In genomic region chr9:128786681-128787582, GRCh38 we compare ENCODE assay signal across 1 cellular context.
TF ChIP-seq lines count a peak whose summit lies in the region.

A gene with protein sequence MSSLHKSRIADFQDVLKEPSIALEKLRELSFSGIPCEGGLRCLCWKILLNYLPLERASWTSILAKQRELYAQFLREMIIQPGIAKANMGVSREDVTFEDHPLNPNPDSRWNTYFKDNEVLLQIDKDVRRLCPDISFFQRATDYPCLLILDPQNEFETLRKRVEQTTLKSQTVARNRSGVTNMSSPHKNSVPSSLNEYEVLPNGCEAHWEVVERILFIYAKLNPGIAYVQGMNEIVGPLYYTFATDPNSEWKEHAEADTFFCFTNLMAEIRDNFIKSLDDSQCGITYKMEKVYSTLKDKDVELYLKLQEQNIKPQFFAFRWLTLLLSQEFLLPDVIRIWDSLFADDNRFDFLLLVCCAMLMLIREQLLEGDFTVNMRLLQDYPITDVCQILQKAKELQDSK (plus strand): TSS chr9:128787253. CDS start chr9:128787354, 101 bp downstream.

TF ChIP-seq in K562, 482 proteins besides CTCF, POLR2A, EP300 and RAD21 (continued from another document and continues in another):
- TF ChIP-seq ZNF134 (CRISPR knock-in tag; conservative IDR thresholded peaks at IDR 0.05) (no peak), CHCHD3 (CRISPR knock-in tag; IDR thresholded peaks at IDR 0.05) (no peak), FIP1L1 (IDR thresholded peaks at IDR 0.05; ENCODE audit: low read depth, low read length, poor library complexity, severe bottlenecking) (peak; percentile 97), NR4A1 (CRISPR knock-in tag; IDR thresholded peaks at IDR 0.05) (no peak), NR4A1 (tag; IDR thresholded peaks at IDR 0.05) (peak; percentile 76; the same call in 1 of the 2 replicates), ETV1 (tag; conservative IDR thresholded peaks at IDR 0.05; ENCODE audit: low read depth) (no peak; the same call in 1 of the 2 replicates), C11orf30 (IDR thresholded peaks at IDR 0.05; ENCODE audit: low read depth) (peak; percentile 84), NRF1 (conservative IDR thresholded peaks at IDR 0.05 in 1 of 2, IDR thresholded peaks at IDR 0.05 in 1 of 2) (peak; percentile 81 to 83), HINFP (tag; conservative IDR thresholded peaks at IDR 0.05; ENCODE audit: low read depth) (no peak), ETS2 (tag; IDR thresholded peaks at IDR 0.05; ENCODE audit: borderline replicate concordance, poor library complexity, severe bottlenecking) (no peak), TAF7 (tag; IDR thresholded peaks at IDR 0.05) (no peak), IRF9 (tag; IDR thresholded peaks at IDR 0.05) (0 out of 2 replicates have a peak, but pooled peaks have one; percentile 28), RFX5 (IDR thresholded peaks at IDR 0.05; ENCODE audit: low read depth, low read length) (no peak), ZNF175 (CRISPR knock-in tag; IDR thresholded peaks at IDR 0.05; ENCODE audit: low read depth) (no peak), ZNF696 (CRISPR knock-in tag; conservative IDR thresholded peaks at IDR 0.05) (no peak), ZBTB7A (IDR thresholded peaks at IDR 0.05; ENCODE audit: borderline replicate concordance, control insufficient read depth, low read depth, low read length) (peak; percentile 91; the same call in 1 of the 2 replicates), PHF20 (IDR thresholded peaks at IDR 0.05; ENCODE audit: partially characterized antibody) (peak; percentile 82), MLX (CRISPR knock-in tag; conservative IDR thresholded peaks at IDR 0.05) (peak in 1 of 2 experiments; percentile 62; a peak in 1 of 4 replicates), TAF9B (IDR thresholded peaks at IDR 0.05; ENCODE audit: partially characterized antibody) (no peak), DNMT1 (IDR thresholded peaks at IDR 0.05) (no peak), ZNF124 (CRISPR knock-in tag; IDR thresholded peaks at IDR 0.05) (0 out of 2 replicates have a peak, but pooled peaks have one; percentile 68), ZNF668 (CRISPR knock-in tag; IDR thresholded peaks at IDR 0.05) (peak; percentile 71; the same call in 1 of the 2 replicates), MTA1 (IDR thresholded peaks at IDR 0.05; ENCODE audit: borderline replicate concordance) (0 out of 2 replicates have a peak, but pooled peaks have one; percentile 22), CREB1 (IDR thresholded peaks at IDR 0.05) (peak; percentile 45; the same call in 1 of the 2 replicates), CREB1 (CRISPR knock-in tag; IDR thresholded peaks at IDR 0.05) (peak; percentile 81), CHD7 (IDR thresholded peaks at IDR 0.05; ENCODE audit: low read depth, low read length) (no peak), ELF2 (CRISPR knock-in tag; IDR thresholded peaks at IDR 0.05) (peak; percentile 71; the same call in 1 of the 2 replicates)
- TF ChIP-seq, protein P1, sequence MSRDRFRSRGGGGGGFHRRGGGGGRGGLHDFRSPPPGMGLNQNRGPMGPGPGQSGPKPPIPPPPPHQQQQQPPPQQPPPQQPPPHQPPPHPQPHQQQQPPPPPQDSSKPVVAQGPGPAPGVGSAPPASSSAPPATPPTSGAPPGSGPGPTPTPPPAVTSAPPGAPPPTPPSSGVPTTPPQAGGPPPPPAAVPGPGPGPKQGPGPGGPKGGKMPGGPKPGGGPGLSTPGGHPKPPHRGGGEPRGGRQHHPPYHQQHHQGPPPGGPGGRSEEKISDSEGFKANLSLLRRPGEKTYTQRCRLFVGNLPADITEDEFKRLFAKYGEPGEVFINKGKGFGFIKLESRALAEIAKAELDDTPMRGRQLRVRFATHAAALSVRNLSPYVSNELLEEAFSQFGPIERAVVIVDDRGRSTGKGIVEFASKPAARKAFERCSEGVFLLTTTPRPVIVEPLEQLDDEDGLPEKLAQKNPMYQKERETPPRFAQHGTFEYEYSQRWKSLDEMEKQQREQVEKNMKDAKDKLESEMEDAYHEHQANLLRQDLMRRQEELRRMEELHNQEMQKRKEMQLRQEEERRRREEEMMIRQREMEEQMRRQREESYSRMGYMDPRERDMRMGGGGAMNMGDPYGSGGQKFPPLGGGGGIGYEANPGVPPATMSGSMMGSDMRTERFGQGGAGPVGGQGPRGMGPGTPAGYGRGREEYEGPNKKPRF (IDR thresholded peaks at IDR 0.05; ENCODE audit: low read depth, low read length), result no peak
- TF ChIP-seq, protein P2, sequence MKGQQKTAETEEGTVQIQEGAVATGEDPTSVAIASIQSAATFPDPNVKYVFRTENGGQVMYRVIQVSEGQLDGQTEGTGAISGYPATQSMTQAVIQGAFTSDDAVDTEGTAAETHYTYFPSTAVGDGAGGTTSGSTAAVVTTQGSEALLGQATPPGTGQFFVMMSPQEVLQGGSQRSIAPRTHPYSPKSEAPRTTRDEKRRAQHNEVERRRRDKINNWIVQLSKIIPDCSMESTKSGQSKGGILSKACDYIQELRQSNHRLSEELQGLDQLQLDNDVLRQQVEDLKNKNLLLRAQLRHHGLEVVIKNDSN (CRISPR knock-in tag; IDR thresholded peaks at IDR 0.05), result peak; percentile 98
- TF ChIP-seq, protein P3, sequence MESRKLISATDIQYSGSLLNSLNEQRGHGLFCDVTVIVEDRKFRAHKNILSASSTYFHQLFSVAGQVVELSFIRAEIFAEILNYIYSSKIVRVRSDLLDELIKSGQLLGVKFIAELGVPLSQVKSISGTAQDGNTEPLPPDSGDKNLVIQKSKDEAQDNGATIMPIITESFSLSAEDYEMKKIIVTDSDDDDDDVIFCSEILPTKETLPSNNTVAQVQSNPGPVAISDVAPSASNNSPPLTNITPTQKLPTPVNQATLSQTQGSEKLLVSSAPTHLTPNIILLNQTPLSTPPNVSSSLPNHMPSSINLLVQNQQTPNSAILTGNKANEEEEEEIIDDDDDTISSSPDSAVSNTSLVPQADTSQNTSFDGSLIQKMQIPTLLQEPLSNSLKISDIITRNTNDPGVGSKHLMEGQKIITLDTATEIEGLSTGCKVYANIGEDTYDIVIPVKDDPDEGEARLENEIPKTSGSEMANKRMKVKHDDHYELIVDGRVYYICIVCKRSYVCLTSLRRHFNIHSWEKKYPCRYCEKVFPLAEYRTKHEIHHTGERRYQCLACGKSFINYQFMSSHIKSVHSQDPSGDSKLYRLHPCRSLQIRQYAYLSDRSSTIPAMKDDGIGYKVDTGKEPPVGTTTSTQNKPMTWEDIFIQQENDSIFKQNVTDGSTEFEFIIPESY (CRISPR knock-in tag; IDR thresholded peaks at IDR 0.05), result peak; percentile 93
- TF ChIP-seq, protein P4, sequence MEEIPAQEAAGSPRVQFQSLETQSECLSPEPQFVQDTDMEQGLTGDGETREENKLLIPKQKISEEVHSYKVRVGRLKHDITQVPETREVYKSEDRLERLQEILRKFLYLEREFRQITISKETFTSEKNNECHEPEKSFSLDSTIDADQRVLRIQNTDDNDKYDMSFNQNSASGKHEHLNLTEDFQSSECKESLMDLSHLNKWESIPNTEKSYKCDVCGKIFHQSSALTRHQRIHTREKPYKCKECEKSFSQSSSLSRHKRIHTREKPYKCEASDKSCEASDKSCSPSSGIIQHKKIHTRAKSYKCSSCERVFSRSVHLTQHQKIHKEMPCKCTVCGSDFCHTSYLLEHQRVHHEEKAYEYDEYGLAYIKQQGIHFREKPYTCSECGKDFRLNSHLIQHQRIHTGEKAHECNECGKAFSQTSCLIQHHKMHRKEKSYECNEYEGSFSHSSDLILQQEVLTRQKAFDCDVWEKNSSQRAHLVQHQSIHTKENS (CRISPR knock-in tag; IDR thresholded peaks at IDR 0.05), result no peak
- TF ChIP-seq, protein P5, sequence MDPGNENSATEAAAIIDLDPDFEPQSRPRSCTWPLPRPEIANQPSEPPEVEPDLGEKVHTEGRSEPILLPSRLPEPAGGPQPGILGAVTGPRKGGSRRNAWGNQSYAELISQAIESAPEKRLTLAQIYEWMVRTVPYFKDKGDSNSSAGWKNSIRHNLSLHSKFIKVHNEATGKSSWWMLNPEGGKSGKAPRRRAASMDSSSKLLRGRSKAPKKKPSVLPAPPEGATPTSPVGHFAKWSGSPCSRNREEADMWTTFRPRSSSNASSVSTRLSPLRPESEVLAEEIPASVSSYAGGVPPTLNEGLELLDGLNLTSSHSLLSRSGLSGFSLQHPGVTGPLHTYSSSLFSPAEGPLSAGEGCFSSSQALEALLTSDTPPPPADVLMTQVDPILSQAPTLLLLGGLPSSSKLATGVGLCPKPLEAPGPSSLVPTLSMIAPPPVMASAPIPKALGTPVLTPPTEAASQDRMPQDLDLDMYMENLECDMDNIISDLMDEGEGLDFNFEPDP (CRISPR knock-in tag; IDR thresholded peaks at IDR 0.05), result no peak
